15 cellular contexts compared by ENCODE assay signal in genomic region chr11:118699508-118700220, GRCh38. TPM values are rescaled to one million over a fixed set of nuclear protein-coding genes. Genes with fewer than 3 reads are reported as not detected.
DNase-seq lines count a peak whose midpoint lies in the region; ATAC-seq and TF ChIP-seq lines count a peak whose summit lies in the region.
"Had no signal": no experiment of that assay in that cellular context is flagged by ENCODE, and none has a peak within 500 bp of the region (broad histone marks: within the 10 kb centered on the region; RNA-seq: fewer than 3 reads in every experiment).

No MANE protein-coding gene starts in this region.

- TF ChIP-seq EP300 in sigmoid colon (IDR thresholded peaks at IDR 0.05), result no peak

- TF ChIP-seq CTCF in sigmoid colon (IDR thresholded peaks at IDR 0.05), result no peak

- DNase-seq in Jurkat, Clone E6-1 (ENCODE audit: low read depth, low spot score), result peak; percentile 54
- DNase-seq in sigmoid colon (peak; percentile 18), left ventricle myocardium superior (no peak), hypothalamus (lab: John Stamatoyannopoulos, UW) (no peak)
- DNase-seq: left ventricle myocardium inferior, NCI-H1092, NCI-H510A, nucleus accumbens, SHP77 treated with DMSO at 0.1 percent for 48 hours had no signal

- no peak overlapping the region for H3K27ac ChIP-seq in sigmoid colon
- H3K27ac ChIP-seq: left ventricle myocardium inferior, suprapubic skin had no signal

- 78 to 89% methylated on average over 7 of the region's 7 CpGs for WGBS in sigmoid colon, 2 donors

- no peak overlapping the region for H3K4me3 ChIP-seq in Jurkat, Clone E6-1 (ENCODE audit: low read length)
- no peak overlapping the region for H3K4me3 ChIP-seq in sigmoid colon
- H3K4me3 ChIP-seq: left ventricle myocardium inferior, suprapubic skin had no signal

- no peaks in the 10 kb centered on the region for H3K27me3 Mint-ChIP-seq in activated naive CD4-positive, alpha-beta T cell treated with anti-CD3 and anti-CD28 coated beads, Interleukin-2, amount 50 U/mL, for 24 hours

- H3K4me1 ChIP-seq in sigmoid colon, result no peaks in the 10 kb centered on the region
- H3K4me1 ChIP-seq: left ventricle myocardium inferior had no signal

- H3K27ac Mint-ChIP-seq in activated naive CD4-positive, alpha-beta T cell treated with anti-CD3 and anti-CD28 coated beads, Interleukin-2, amount 50 U/mL, for 24 hours, result peak overlapping the region; percentile 92

- no peak for TF ChIP-seq POLR2A in sigmoid colon (IDR thresholded peaks at IDR 0.05)

- peak; percentile 61 to 65 for ATAC-seq in activated CD4-positive, CD25-positive, alpha-beta regulatory T cell treated with anti-CD3 and anti-CD28 coated beads, Interleukin-2, amount 50 U/mL, for 24 hours
- ATAC-seq in left ventricle myocardium superior (no peak), GM21423 (IDR thresholded peaks at IDR 0.05; ENCODE audit: unreplicated experiment) (no peak)

- H3K9me3 ChIP-seq in sigmoid colon, result no peaks in the 10 kb centered on the region
- H3K9me3 ChIP-seq: suprapubic skin had no signal

- intact Hi-C loops in sigmoid colon (cut with DNase I), result no loop called here
- intact Hi-C loops in left ventricle myocardium superior (cut with micrococcal nuclease), result no loop called here

- H3K4me1 Mint-ChIP-seq in activated naive CD4-positive, alpha-beta T cell treated with anti-CD3 and anti-CD28 coated beads, Interleukin-2, amount 50 U/mL, for 24 hours, result peaks cover 74% of the 10 kb centered on the region
- H3K4me1 Mint-ChIP-seq: brain had no signal

- no peaks in the 10 kb centered on the region for H3K27me3 ChIP-seq in sigmoid colon
- H3K27me3 ChIP-seq: suprapubic skin had no signal

- H3K9me3 Mint-ChIP-seq in activated naive CD4-positive, alpha-beta T cell treated with anti-CD3 and anti-CD28 coated beads, Interleukin-2, amount 50 U/mL, for 24 hours, result peaks cover 3% of the 10 kb centered on the region

- peak overlapping the region; percentile 61 for H3K4me3 Mint-ChIP-seq in activated naive CD4-positive, alpha-beta T cell treated with anti-CD3 and anti-CD28 coated beads, Interleukin-2, amount 50 U/mL, for 24 hours

- H3K36me3 Mint-ChIP-seq in activated naive CD4-positive, alpha-beta T cell treated with anti-CD3 and anti-CD28 coated beads, Interleukin-2, amount 50 U/mL, for 24 hours, result peaks cover 2% of the 10 kb centered on the region
- H3K36me3 Mint-ChIP-seq: brain had no signal

- H3K36me3 ChIP-seq in sigmoid colon, result no peaks in the 10 kb centered on the region
- H3K36me3 ChIP-seq: left ventricle myocardium inferior, suprapubic skin had no signal

RNA-seq across cellular contexts. Expression of gene TREH, which starts 20.2 kb away (rescaled TPM):
- polyA plus RNA-seq in Jurkat, Clone E6-1 (2012; ENCODE audit: insufficient read depth, insufficient read length), result not detected
- not detected for total RNA-seq in sigmoid colon
- 1 to 10 TPM in 2 of 3 donors, under 1 TPM in 1; 0.46 to 1.4 (median 1.2) TPM for polyA plus RNA-seq in sigmoid colon
- not detected for total RNA-seq in left ventricle myocardium superior
- total RNA-seq: endothelial cell of umbilical vein, left ventricle myocardium inferior, suprapubic skin had no signal
- polyA plus RNA-seq: endothelial cell of umbilical vein had no signal

Comparison
In these comparisons a context has a peak if more than half of its experiments do, and no peak if none do; other contexts are left out.
1. DNase-seq: peak in Jurkat, Clone E6-1 (single experiment) and sigmoid colon (single experiment); none in left ventricle myocardium superior (single experiment) and hypothalamus (0 of 51).
2. ATAC-seq: peak in activated CD4-positive, CD25-positive, alpha-beta regulatory T cell treated with anti-CD3 and anti-CD28 coated beads, Interleukin-2, amount 50 U/mL, for 24 hours (2 of 2); none in left ventricle myocardium superior (single experiment) and GM21423 (single experiment).